In genomic region chr4:17665346-17665745, GRCh38 we compare ENCODE assay signal across 19 cellular contexts. TPM values are rescaled to one million over a fixed set of nuclear protein-coding genes. Genes with fewer than 3 reads are reported as not detected.
A peak's percentile ranks its signal among the peaks of the same experiment; 100 is the strongest.
DNase-seq lines count a peak whose midpoint lies in the region; ATAC-seq and TF ChIP-seq lines count a peak whose summit lies in the region.
"Had no signal": no experiment of that assay in that cellular context is flagged by ENCODE, and none has a peak within 500 bp of the region (broad histone marks: within the 10 kb centered on the region; RNA-seq: fewer than 3 reads in every experiment).

No MANE protein-coding gene starts in this region.

- H3K27me3 Mint-ChIP-seq in naive B cell, result peaks cover 3 to 15% (median 7%) of the 10 kb centered on the region in 3 donors
- peaks cover 2% of the 10 kb centered on the region for H3K27me3 Mint-ChIP-seq in T-helper 2 cell treated with Interferon-gamma antibody and Interleukin-4, amounts not matched to agents 5 μg/mL and 100 μg/mL, for 36 hours (ENCODE audit: low read depth)

- H3K36me3 Mint-ChIP-seq in naive B cell, result no peaks in the 10 kb centered on the region
- H3K36me3 Mint-ChIP-seq in T-helper 2 cell treated with Interferon-gamma antibody and Interleukin-4, amounts not matched to agents 5 μg/mL and 100 μg/mL, for 36 hours (ENCODE audit: low read depth), result no peaks in the 10 kb centered on the region

- no peaks in the 10 kb centered on the region for H3K27me3 ChIP-seq in right atrium auricular region
- H3K27me3 ChIP-seq: gastrocnemius medialis had no signal

- H3K27ac ChIP-seq in right atrium auricular region, result no peak overlapping the region
- H3K27ac ChIP-seq: C4-2B, gastrocnemius medialis, VCaP had no signal

- no peaks in the 10 kb centered on the region for H3K36me3 ChIP-seq in right atrium auricular region
- H3K36me3 ChIP-seq: gastrocnemius medialis had no signal

- TF ChIP-seq CTCF in right atrium auricular region (IDR thresholded peaks at IDR 0.05), result no peak

- H3K4me1 Mint-ChIP-seq in naive B cell, result peaks cover 31 to 43% (median 41%) of the 10 kb centered on the region in 3 donors
- no peaks in the 10 kb centered on the region for H3K4me1 Mint-ChIP-seq in T-helper 2 cell treated with Interferon-gamma antibody and Interleukin-4, amounts not matched to agents 5 μg/mL and 100 μg/mL, for 36 hours (ENCODE audit: low read depth)
- H3K4me1 Mint-ChIP-seq: activated T-helper 17 cell treated with anti-CD3 and anti-CD28 coated beads, Interleukin-2, amount 50 U/mL, for 72 hours; neural crest cell had no signal

- peak; percentile 35 for ATAC-seq in GM18909 (IDR thresholded peaks at IDR 0.05; ENCODE audit: poor library complexity, unreplicated experiment)
- peak; percentile 27 for ATAC-seq in GM21576 (IDR thresholded peaks at IDR 0.05; ENCODE audit: unreplicated experiment)
- peak; percentile 21 for ATAC-seq in HG03575 (IDR thresholded peaks at IDR 0.05; ENCODE audit: extremely low read depth, insufficient number of reproducible peaks, low FRiP score, unreplicated experiment)
- peak; percentile 17 to 20 for ATAC-seq in naive B cell (ENCODE audit: low read depth in 2 of 2)
- ATAC-seq: activated CD8-positive, alpha-beta T cell treated with anti-CD3 and anti-CD28 coated beads, Interleukin-2, amount 10 ng/mL, durations not matched to agents 7 days and 5 days; gastrocnemius medialis; PC-3 had no signal

- no peaks in the 10 kb centered on the region for H3K9me3 ChIP-seq in right atrium auricular region
- H3K9me3 ChIP-seq: gastrocnemius medialis had no signal

- H3K4me3 ChIP-seq in right atrium auricular region, result no peak overlapping the region
- H3K4me3 ChIP-seq: gastrocnemius medialis had no signal

- H3K4me1 ChIP-seq in right atrium auricular region, result no peaks in the 10 kb centered on the region

- H3K9me3 Mint-ChIP-seq in naive B cell, result peaks cover 0 to 4% (median 0%) of the 10 kb centered on the region in 7 donors
- H3K9me3 Mint-ChIP-seq in T-helper 2 cell treated with Interferon-gamma antibody and Interleukin-4, amounts not matched to agents 5 μg/mL and 100 μg/mL, for 36 hours, result no peaks in the 10 kb centered on the region
- H3K9me3 Mint-ChIP-seq: activated T-helper 17 cell treated with anti-CD3 and anti-CD28 coated beads, Interleukin-2, amount 50 U/mL, for 72 hours; neural crest cell had no signal

- H3K27ac Mint-ChIP-seq in naive B cell, result peak overlapping the region in 2 of 6 donors; percentile 47 to 49
- no peak overlapping the region for H3K27ac Mint-ChIP-seq in T-helper 2 cell treated with Interferon-gamma antibody and Interleukin-4, amounts not matched to agents 5 μg/mL and 100 μg/mL, for 36 hours
- H3K27ac Mint-ChIP-seq: activated CD8-positive, alpha-beta T cell treated with anti-CD3 and anti-CD28 coated beads, Interleukin-2, amount 10 ng/mL, durations not matched to agents 7 days and 5 days; activated T-helper 17 cell treated with anti-CD3 and anti-CD28 coated beads, Interleukin-2, amount 50 U/mL, for 72 hours had no signal

- DNase-seq in naive B cell, result no peak
- DNase-seq in T-helper 1 cell, result no peak
- no peak for DNase-seq in T-helper 2 cell treated with Interferon-gamma antibody and Interleukin-4, amounts not matched to agents 5 μg/mL and 100 μg/mL, for 36 hours (ENCODE audit: low spot score)
- DNase-seq in right atrium auricular region (ENCODE audit: low spot score), result no peak
- DNase-seq: activated CD8-positive, alpha-beta T cell treated with anti-CD3 and anti-CD28 coated beads, Interleukin-2, amount 10 ng/mL, durations not matched to agents 7 days and 5 days; cerebellar nuclear complex; gastrocnemius medialis; mammary epithelial cell; NCI-H1092; PC-3; retina; substantia nigra had no signal

- H3K4me3 Mint-ChIP-seq in naive B cell, result no peak overlapping the region
- H3K4me3 Mint-ChIP-seq in T-helper 2 cell treated with Interferon-gamma antibody and Interleukin-4, amounts not matched to agents 5 μg/mL and 100 μg/mL, for 36 hours, result no peak overlapping the region
- H3K4me3 Mint-ChIP-seq: activated CD8-positive, alpha-beta T cell treated with anti-CD3 and anti-CD28 coated beads, Interleukin-2, amount 10 ng/mL, durations not matched to agents 7 days and 5 days; activated T-helper 17 cell treated with anti-CD3 and anti-CD28 coated beads, Interleukin-2, amount 50 U/mL, for 72 hours; neural crest cell had no signal

RNA-seq across cellular contexts. Expression of gene MED28, which starts 50.9 kb away (rescaled TPM):
- polyA plus RNA-seq in naive B cell (ENCODE audit: low read depth in 6 of 6), result 10 to 100 TPM; 39.8 to 60.4 (median 48.1) TPM
- 1 to 10 TPM; 5.1 to 5.9 TPM for total RNA-seq in right atrium auricular region
